17 cellular contexts compared by ENCODE assay signal in genomic region chr21:35328856-35329455, GRCh38.
DNase-seq lines count a peak whose midpoint lies in the region; ATAC-seq and TF ChIP-seq lines count a peak whose summit lies in the region.
"Had no signal": no experiment of that assay in that cellular context is flagged by ENCODE, and none has a peak within 500 bp of the region (broad histone marks: within the 10 kb centered on the region; RNA-seq: fewer than 3 reads in every experiment).

No MANE protein-coding gene starts in this region.

- peak overlapping the region; percentile 9; the same call in 1 of the 2 replicates for H3K27ac ChIP-seq in C4-2B

- no peaks in the 10 kb centered on the region for H3K4me1 ChIP-seq in Caco-2

- BruUV-seq in Caco-2 (replicated peaks; lab: Mats Ljungman, UMichigan), result no TSS peak

- H3K4me3 ChIP-seq in Caco-2 (ENCODE audit: low read depth, low read length), result no peak overlapping the region

- no peak overlapping the region for H3K4me3 Mint-ChIP-seq in Caco-2 (ENCODE audit: unreplicated experiment)
- no peak overlapping the region for H3K4me3 Mint-ChIP-seq in activated T-helper 17 cell treated with anti-CD3 and anti-CD28 coated beads, Interleukin-2, amount 50 U/mL, for 72 hours
- H3K4me3 Mint-ChIP-seq in activated naive CD4-positive, alpha-beta T cell treated with anti-CD3 and anti-CD28 coated beads for 36 hours, result no peak overlapping the region

- H3K4me1 Mint-ChIP-seq in Caco-2 (ENCODE audit: low read depth, unreplicated experiment), result no peaks in the 10 kb centered on the region
- peaks cover 8% of the 10 kb centered on the region for H3K4me1 Mint-ChIP-seq in activated T-helper 17 cell treated with anti-CD3 and anti-CD28 coated beads, Interleukin-2, amount 50 U/mL, for 72 hours
- H3K4me1 Mint-ChIP-seq in activated naive CD4-positive, alpha-beta T cell treated with anti-CD3 and anti-CD28 coated beads for 36 hours (ENCODE audit: low read depth), result peaks cover 14% of the 10 kb centered on the region

- CTCF ChIA-PET in Caco-2 (lab: Charles Lee), result no interaction called here
- CTCF ChIA-PET in activated naive CD4-positive, alpha-beta T cell treated with anti-CD3 and anti-CD28 coated beads for 36 hours (lab: Charles Lee), result no interaction called here

- H3K27me3 Mint-ChIP-seq in Caco-2 (ENCODE audit: insufficient read depth, unreplicated experiment), result no peaks in the 10 kb centered on the region
- no peaks in the 10 kb centered on the region for H3K27me3 Mint-ChIP-seq in activated T-helper 17 cell treated with anti-CD3 and anti-CD28 coated beads, Interleukin-2, amount 50 U/mL, for 72 hours
- H3K27me3 Mint-ChIP-seq in activated naive CD4-positive, alpha-beta T cell treated with anti-CD3 and anti-CD28 coated beads for 36 hours (ENCODE audit: low read depth), result no peaks in the 10 kb centered on the region

- POLR2A ChIA-PET in Caco-2 (lab: Charles Lee), result no interaction called here

- no peaks in the 10 kb centered on the region for H3K36me3 Mint-ChIP-seq in Caco-2 (ENCODE audit: insufficient read depth, unreplicated experiment)
- no peaks in the 10 kb centered on the region for H3K36me3 Mint-ChIP-seq in activated T-helper 17 cell treated with anti-CD3 and anti-CD28 coated beads, Interleukin-2, amount 50 U/mL, for 72 hours (ENCODE audit: low read depth)
- H3K36me3 Mint-ChIP-seq in activated naive CD4-positive, alpha-beta T cell treated with anti-CD3 and anti-CD28 coated beads for 36 hours (ENCODE audit: low read depth), result peaks cover 2% of the 10 kb centered on the region

- H3K9me3 Mint-ChIP-seq in Caco-2 (ENCODE audit: unreplicated experiment), result no peaks in the 10 kb centered on the region
- no peaks in the 10 kb centered on the region for H3K9me3 Mint-ChIP-seq in activated T-helper 17 cell treated with anti-CD3 and anti-CD28 coated beads, Interleukin-2, amount 50 U/mL, for 72 hours
- peaks cover 5% of the 10 kb centered on the region for H3K9me3 Mint-ChIP-seq in activated naive CD4-positive, alpha-beta T cell treated with anti-CD3 and anti-CD28 coated beads for 36 hours

- peak overlapping the region; percentile 14 for H3K27ac Mint-ChIP-seq in Caco-2 (ENCODE audit: unreplicated experiment)
- peak overlapping the region; percentile 27 for H3K27ac Mint-ChIP-seq in activated T-helper 17 cell treated with anti-CD3 and anti-CD28 coated beads, Interleukin-2, amount 50 U/mL, for 72 hours
- no peak overlapping the region for H3K27ac Mint-ChIP-seq in activated naive CD4-positive, alpha-beta T cell treated with anti-CD3 and anti-CD28 coated beads for 36 hours

- intact Hi-C loops in Caco-2 (cut with micrococcal nuclease; ENCODE audit: unreplicated experiment), result no loop called here
- intact Hi-C loops in activated naive CD4-positive, alpha-beta T cell treated with anti-CD3 and anti-CD28 coated beads for 36 hours (cut with micrococcal nuclease), result no loop called here

- ATAC-seq in activated T-helper 17 cell treated with anti-CD3 and anti-CD28 coated beads, Interleukin-2, amount 50 U/mL, for 72 hours (replicated peaks), result no peak
- ATAC-seq in GM21723 (IDR thresholded peaks at IDR 0.05; ENCODE audit: unreplicated experiment), result no peak

- H3K27me3 ChIP-seq in Caco-2 (replicated peaks; ENCODE audit: control insufficient read depth, insufficient read depth, low read length), result no peaks in the 10 kb centered on the region

- H3K9me3 ChIP-seq in Caco-2, result no peaks in the 10 kb centered on the region

- TF ChIP-seq CTCF in C4-2B (conservative IDR thresholded peaks at IDR 0.05) (no peak), Caco-2 (IDR thresholded peaks at IDR 0.05; ENCODE audit: insufficient read depth in 1 of 2, low read depth in 1 of 2, low read length in 1 of 2, severe bottlenecking in 1 of 2, unreplicated experiment in 1 of 2) (no peak)

- DNase-seq in Caco-2, result no peak
- peak; percentile 20 for DNase-seq in NCI-H1105 treated with DMSO at 0.1 percent for 48 hours (lab: John Stamatoyannopoulos, UW)
- no peak for DNase-seq in activated naive CD4-positive, alpha-beta T cell treated with anti-CD3 and anti-CD28 coated beads for 36 hours
- no peak for DNase-seq in DMS114 treated with DMSO at 0.1 percent for 48 hours (lab: John Stamatoyannopoulos, UW; ENCODE audit: unreplicated experiment)
- DNase-seq: ACHN, AML-193, GF-D8, Kasumi-1, NCI-H1436 treated with DMSO at 0.1 percent for 48 hours, NCI-H2081 treated with DMSO at 0.1 percent for 48 hours, NCI-H446 treated with DMSO at 0.1 percent for 48 hours, OCI-M1, RPMI8226, SIG-M5 had no signal

- H3K36me3 ChIP-seq in Caco-2 (ENCODE audit: control insufficient read depth, insufficient read depth, low read length), result no peaks in the 10 kb centered on the region
